Comparison of ENCODE assay signal across 21 cellular contexts in the genomic region with DNA sequence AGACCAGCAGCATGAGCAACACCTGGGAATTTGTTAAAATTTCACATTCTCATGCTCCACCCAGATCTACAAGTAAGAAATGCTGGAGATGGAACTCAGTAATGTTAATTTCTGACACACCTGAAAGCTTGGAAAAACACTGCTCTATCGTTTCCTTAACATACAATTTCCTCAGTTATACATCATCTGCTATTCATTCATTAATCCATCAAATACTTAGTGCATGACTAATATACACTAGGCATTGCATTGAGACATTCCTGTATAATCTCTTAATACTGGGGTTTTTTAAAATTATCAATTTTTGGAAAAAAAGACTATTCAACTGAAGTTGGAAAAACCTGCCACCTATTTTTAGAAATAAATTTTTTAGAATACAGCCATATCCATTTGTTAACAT.
"Had no signal": no experiment of that assay in that cellular context is flagged by ENCODE, and none has a peak within 500 bp of the region (broad histone marks: within the 10 kb centered on the region; RNA-seq: fewer than 3 reads in every experiment).

No MANE protein-coding gene starts in this region.

- H3K27me3 ChIP-seq: esophagus squamous epithelium, hepatocyte, neutrophil, testis, tibial nerve, upper lobe of right lung had no signal

- ATAC-seq: left lobe of liver; naive thymus-derived CD4-positive, alpha-beta T cell; psoas muscle; sciatic nerve; stimulated activated naive B cell treated with anti-CD40 and anti-IgM and Interleukin-4, amounts not matched to agents 10 μg/mL and 1 μg/mL and 100 μg/mL, for 72 hours; stimulated activated naive CD8-positive, alpha-beta T cell treated with anti-CD3 and anti-CD28 coated beads, Interleukin-15, amount 100 ng/mL, for 72 hours; upper lobe of right lung had no signal

- H3K4me3 ChIP-seq: dorsolateral prefrontal cortex, esophagus squamous epithelium, hepatocyte, psoas muscle, testis, tibial nerve, upper lobe of right lung had no signal

- H3K9me3 ChIP-seq: neutrophil, testis, upper lobe of right lung had no signal

- DNase-seq: cortex of kidney; dorsolateral prefrontal cortex; effector CD8-positive, alpha-beta T cell; esophagus squamous epithelium; foreskin fibroblast; head of caudate nucleus; mammary epithelial cell; naive thymus-derived CD4-positive, alpha-beta T cell; nephron progenitor cell; psoas muscle; stimulated activated CD4-positive, alpha-beta T cell treated with anti-CD3 and anti-CD28 coated beads, Interleukin-2, amount 100 ng/mL, for 24 hours; stimulated activated CD4-positive, alpha-beta T cell treated with anti-CD3 and anti-CD28 coated beads, Interleukin-4, amount 100 ng/mL, for 4 hours; stimulated activated naive B cell treated with anti-CD40 and anti-IgM and Interleukin-4, amounts not matched to agents 10 μg/mL and 1 μg/mL and 100 μg/mL, for 72 hours; stimulated activated naive CD8-positive, alpha-beta T cell treated with anti-CD3 and anti-CD28 coated beads, Interleukin-15, amount 100 ng/mL, for 72 hours; testis; upper lobe of right lung had no signal

- H3K36me3 ChIP-seq: neutrophil, upper lobe of right lung had no signal

- H3K27ac ChIP-seq: dorsolateral prefrontal cortex, esophagus squamous epithelium, hepatocyte, neutrophil, psoas muscle, testis, tibial nerve, upper lobe of right lung had no signal

- H3K4me1 ChIP-seq: esophagus squamous epithelium, psoas muscle, testis, tibial nerve, upper lobe of right lung had no signal
